ENCODE assay signal across 17 cellular contexts in genomic region chr10:37489658-37490003, GRCh38.
"Had no signal": no experiment of that assay in that cellular context is flagged by ENCODE, and none has a peak within 500 bp of the region (broad histone marks: within the 10 kb centered on the region; RNA-seq: fewer than 3 reads in every experiment).

No MANE protein-coding gene starts in this region.

- H3K4me1 Mint-ChIP-seq: activated CD4-positive, alpha-beta memory T cell treated with anti-CD3 and anti-CD28 coated beads, Interleukin-2, amount 10 ng/mL, durations not matched to agents 7 days and 5 days; memory B cell; naive thymus-derived CD8-positive, alpha-beta T cell; T-cell had no signal

- H3K27me3 ChIP-seq: cardiac muscle cell, neutrophil, suprapubic skin had no signal

- H3K36me3 Mint-ChIP-seq: memory B cell; naive thymus-derived CD8-positive, alpha-beta T cell; T-cell; type B pancreatic cell had no signal

- H3K9me3 Mint-ChIP-seq: memory B cell had no signal

- H3K4me1 ChIP-seq: left ventricle myocardium inferior, suprapubic skin had no signal

- ATAC-seq: mucosa of descending colon; naive thymus-derived CD8-positive, alpha-beta T cell; T-cell had no signal

- H3K27ac ChIP-seq: cardiac muscle cell, left ventricle myocardium inferior, neutrophil, suprapubic skin had no signal

- H3K9me3 ChIP-seq: left ventricle myocardium inferior, neutrophil had no signal

- DNase-seq: activated CD4-positive, alpha-beta memory T cell treated with anti-CD3 and anti-CD28 coated beads, Interleukin-2, amount 10 ng/mL, durations not matched to agents 7 days and 5 days; activated naive CD4-positive, alpha-beta T cell treated with anti-CD3 and anti-CD28 coated beads, Interleukin-2, amount 50 U/mL, for 16 hours; activated T-cell treated with anti-CD3 and anti-CD28 coated beads, Interleukin-2, amount 50 U/mL, for 24 hours; foreskin fibroblast; left ventricle myocardium inferior; mucosa of descending colon; naive thymus-derived CD8-positive, alpha-beta T cell; posterior cingulate gyrus; small intestine; stimulated activated CD4-positive, alpha-beta T cell treated with anti-CD3 and anti-CD28 coated beads, Interleukin-4, amount 100 ng/mL, for 4 hours; T-cell had no signal

- H3K36me3 ChIP-seq: cardiac muscle cell, left ventricle myocardium inferior, neutrophil, suprapubic skin had no signal

- H3K27ac Mint-ChIP-seq: activated CD4-positive, alpha-beta memory T cell treated with anti-CD3 and anti-CD28 coated beads, Interleukin-2, amount 10 ng/mL, durations not matched to agents 7 days and 5 days; activated T-cell treated with anti-CD3 and anti-CD28 coated beads, Interleukin-2, amount 50 U/mL, for 24 hours; memory B cell; naive thymus-derived CD8-positive, alpha-beta T cell; stimulated activated naive CD8-positive, alpha-beta T cell treated with anti-CD3 and anti-CD28 coated beads, Interleukin-15, Interleukin-2, amounts not matched to agents 100 ng/mL and 50 ng/mL, for 24 hours; T-cell; type B pancreatic cell had no signal

- H3K4me3 Mint-ChIP-seq: activated CD4-positive, alpha-beta memory T cell treated with anti-CD3 and anti-CD28 coated beads, Interleukin-2, amount 10 ng/mL, durations not matched to agents 7 days and 5 days; activated T-cell treated with anti-CD3 and anti-CD28 coated beads, Interleukin-2, amount 50 U/mL, for 24 hours; memory B cell; naive thymus-derived CD8-positive, alpha-beta T cell; stimulated activated naive CD8-positive, alpha-beta T cell treated with anti-CD3 and anti-CD28 coated beads, Interleukin-15, Interleukin-2, amounts not matched to agents 100 ng/mL and 50 ng/mL, for 24 hours; T-cell; type B pancreatic cell had no signal

- H3K4me3 ChIP-seq: cardiac muscle cell, left ventricle myocardium inferior, mucosa of descending colon, suprapubic skin had no signal

- H3K27me3 Mint-ChIP-seq: activated CD4-positive, alpha-beta memory T cell treated with anti-CD3 and anti-CD28 coated beads, Interleukin-2, amount 10 ng/mL, durations not matched to agents 7 days and 5 days; activated T-cell treated with anti-CD3 and anti-CD28 coated beads, Interleukin-2, amount 50 U/mL, for 24 hours; memory B cell; naive thymus-derived CD8-positive, alpha-beta T cell; stimulated activated naive CD8-positive, alpha-beta T cell treated with anti-CD3 and anti-CD28 coated beads, Interleukin-15, Interleukin-2, amounts not matched to agents 100 ng/mL and 50 ng/mL, for 24 hours; T-cell; type B pancreatic cell had no signal
